Comparison of ENCODE assay signal across 27 cellular contexts in the genomic region with DNA sequence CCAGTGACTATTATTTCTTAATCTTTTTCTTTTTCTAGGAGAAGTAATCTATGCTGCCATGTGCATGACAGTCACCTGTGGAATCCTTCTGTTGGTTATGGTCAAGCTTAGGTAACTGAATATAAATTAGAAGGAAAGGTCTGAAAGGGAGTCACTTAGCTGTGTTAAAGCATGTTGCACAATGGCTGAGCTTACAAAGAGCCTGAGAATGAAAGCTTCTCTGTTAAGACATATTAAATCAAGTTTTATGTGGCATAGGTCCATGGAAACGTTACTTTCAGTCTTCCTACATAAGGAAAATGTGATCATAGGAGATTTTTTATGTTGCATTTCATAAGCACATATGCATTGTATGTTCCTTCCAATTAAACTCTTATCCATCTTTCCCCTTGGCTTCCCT.
"Had no signal": no experiment of that assay in that cellular context is flagged by ENCODE, and none has a peak within 500 bp of the region (broad histone marks: within the 10 kb centered on the region; RNA-seq: fewer than 3 reads in every experiment).

No MANE protein-coding gene starts in this region.

- H2AFZ ChIP-seq: hepatocyte had no signal

- ATAC-seq: activated naive CD8-positive, alpha-beta T cell treated with anti-CD3 and anti-CD28 coated beads, Interleukin-2, amount 50 U/mL, for 24 hours; activated T-cell treated with anti-CD3 and anti-CD28 coated beads, Interleukin-2, amount 50 U/mL, for 72 hours; effector memory CD8-positive, alpha-beta T cell; left ventricle myocardium superior; pancreas; psoas muscle; right cardiac atrium; stimulated activated naive CD8-positive, alpha-beta T cell treated with anti-CD3 and anti-CD28 coated beads, Interleukin-15, amount 100 ng/mL, for 72 hours had no signal

- H3K4me3 Mint-ChIP-seq: activated CD4-positive, alpha-beta memory T cell treated with anti-CD3 and anti-CD28 coated beads for 36 hours; activated naive CD8-positive, alpha-beta T cell treated with anti-CD3 and anti-CD28 coated beads, Interleukin-2, amount 50 U/mL, for 24 hours; activated T-cell treated with anti-CD3 and anti-CD28 coated beads, Interleukin-2, amount 50 U/mL, for 72 hours; brain; effector memory CD8-positive, alpha-beta T cell; nephron; stimulated activated naive CD8-positive, alpha-beta T cell treated with anti-CD3 and anti-CD28 coated beads, Interleukin-15, amount 100 ng/mL, for 72 hours had no signal

- H3K79me2 ChIP-seq: hepatocyte had no signal

- H3K4me2 ChIP-seq: hepatocyte had no signal

- H3K27ac ChIP-seq: dorsolateral prefrontal cortex, esophagus squamous epithelium, hepatocyte, neutrophil, pancreas, psoas muscle, tibial artery had no signal

- FAIRE-seq: colon, endothelial cell of umbilical vein, frontal cortex had no signal

- H3K36me3 ChIP-seq: esophagus squamous epithelium, neutrophil, pancreas, tibial artery had no signal

- H3K27me3 Mint-ChIP-seq: activated CD4-positive, alpha-beta memory T cell treated with anti-CD3 and anti-CD28 coated beads for 36 hours; activated naive CD8-positive, alpha-beta T cell treated with anti-CD3 and anti-CD28 coated beads, Interleukin-2, amount 50 U/mL, for 24 hours; brain; effector memory CD8-positive, alpha-beta T cell; stimulated activated naive CD8-positive, alpha-beta T cell treated with anti-CD3 and anti-CD28 coated beads, Interleukin-15, amount 100 ng/mL, for 72 hours had no signal

- H3K4me1 ChIP-seq: esophagus squamous epithelium, pancreas, psoas muscle, tibial artery had no signal

- DNase-seq: activated CD4-positive, alpha-beta memory T cell treated with anti-CD3 and anti-CD28 coated beads for 36 hours; activated CD4-positive, alpha-beta T cell treated with anti-CD3 and anti-CD28 coated beads for 48 hours; activated gamma-delta T cell; activated naive CD4-positive, alpha-beta T cell treated with anti-CD3 and anti-CD28 coated beads, Interleukin-2, amount 50 U/mL, for 16 hours; activated naive CD8-positive, alpha-beta T cell treated with anti-CD3 and anti-CD28 coated beads, Interleukin-2, amount 50 U/mL, for 24 hours; activated T-cell treated with anti-CD3 and anti-CD28 coated beads, Interleukin-2, amount 50 U/mL, for 72 hours; aorta; central memory CD4-positive, alpha-beta T cell; dorsolateral prefrontal cortex; effector memory CD8-positive, alpha-beta T cell; esophagus squamous epithelium; glutamatergic neuron; left ventricle myocardium superior; pancreas; psoas muscle; right cardiac atrium; stimulated activated CD4-positive, alpha-beta T cell treated with anti-CD3 and anti-CD28 coated beads, Interleukin-1b, Interleukin-23, amount 100 ng/mL, for 48 hours; stimulated activated naive CD8-positive, alpha-beta T cell treated with anti-CD3 and anti-CD28 coated beads, Interleukin-15, amount 100 ng/mL, for 72 hours; T1000; tibial artery had no signal

- H3K4me3 ChIP-seq: dorsolateral prefrontal cortex, esophagus squamous epithelium, hepatocyte, pancreas, psoas muscle, tibial artery had no signal

- H3K4me1 Mint-ChIP-seq: activated naive CD8-positive, alpha-beta T cell treated with anti-CD3 and anti-CD28 coated beads, Interleukin-2, amount 50 U/mL, for 24 hours; brain; stimulated activated naive CD8-positive, alpha-beta T cell treated with anti-CD3 and anti-CD28 coated beads, Interleukin-15, amount 100 ng/mL, for 72 hours had no signal

- H3K36me3 Mint-ChIP-seq: activated CD4-positive, alpha-beta memory T cell treated with anti-CD3 and anti-CD28 coated beads for 36 hours; brain had no signal

- H3K9me3 Mint-ChIP-seq: activated naive CD8-positive, alpha-beta T cell treated with anti-CD3 and anti-CD28 coated beads, Interleukin-2, amount 50 U/mL, for 24 hours; brain; nephron had no signal

- H3K9me3 ChIP-seq: esophagus squamous epithelium, neutrophil, pancreas, psoas muscle, tibial artery had no signal

- H3K27ac Mint-ChIP-seq: activated CD4-positive, alpha-beta memory T cell treated with anti-CD3 and anti-CD28 coated beads for 36 hours; activated naive CD8-positive, alpha-beta T cell treated with anti-CD3 and anti-CD28 coated beads, Interleukin-2, amount 50 U/mL, for 24 hours; activated T-cell treated with anti-CD3 and anti-CD28 coated beads, Interleukin-2, amount 50 U/mL, for 72 hours; effector memory CD8-positive, alpha-beta T cell; stimulated activated naive CD8-positive, alpha-beta T cell treated with anti-CD3 and anti-CD28 coated beads, Interleukin-15, amount 100 ng/mL, for 72 hours had no signal

- H3K27me3 ChIP-seq: esophagus squamous epithelium, hepatocyte, neutrophil, pancreas, tibial artery had no signal
